In the genomic region with DNA sequence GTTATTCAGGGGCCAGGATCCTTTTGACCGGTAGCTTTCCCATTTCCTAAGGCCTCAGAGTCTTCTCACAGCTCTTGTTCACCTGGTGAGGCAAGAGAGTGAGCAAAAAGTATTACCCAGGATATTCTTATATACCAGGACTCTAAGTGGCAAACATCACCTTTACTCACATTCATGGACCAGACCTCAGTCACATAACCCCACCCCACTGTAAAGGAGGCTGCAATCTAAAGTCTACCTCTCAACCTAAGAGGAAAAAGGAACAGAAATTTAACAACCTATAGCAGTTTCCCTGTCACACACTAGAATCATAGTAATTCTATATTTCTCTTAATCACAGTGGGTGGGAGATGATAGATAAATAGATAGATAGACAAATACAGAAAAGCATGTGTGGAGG, we compare ENCODE assay signal across 3 cellular contexts.
"Had no signal": no experiment of that assay in that cellular context is flagged by ENCODE, and none has a peak within 500 bp of the region (broad histone marks: within the 10 kb centered on the region; RNA-seq: fewer than 3 reads in every experiment).

No MANE protein-coding gene starts in this region.

- ATAC-seq: GM12878 had no signal

- DNase-seq: GDM1, GF-D8 had no signal

- H3K4me3 ChIP-seq: GM12878 had no signal
